In the genomic region with DNA sequence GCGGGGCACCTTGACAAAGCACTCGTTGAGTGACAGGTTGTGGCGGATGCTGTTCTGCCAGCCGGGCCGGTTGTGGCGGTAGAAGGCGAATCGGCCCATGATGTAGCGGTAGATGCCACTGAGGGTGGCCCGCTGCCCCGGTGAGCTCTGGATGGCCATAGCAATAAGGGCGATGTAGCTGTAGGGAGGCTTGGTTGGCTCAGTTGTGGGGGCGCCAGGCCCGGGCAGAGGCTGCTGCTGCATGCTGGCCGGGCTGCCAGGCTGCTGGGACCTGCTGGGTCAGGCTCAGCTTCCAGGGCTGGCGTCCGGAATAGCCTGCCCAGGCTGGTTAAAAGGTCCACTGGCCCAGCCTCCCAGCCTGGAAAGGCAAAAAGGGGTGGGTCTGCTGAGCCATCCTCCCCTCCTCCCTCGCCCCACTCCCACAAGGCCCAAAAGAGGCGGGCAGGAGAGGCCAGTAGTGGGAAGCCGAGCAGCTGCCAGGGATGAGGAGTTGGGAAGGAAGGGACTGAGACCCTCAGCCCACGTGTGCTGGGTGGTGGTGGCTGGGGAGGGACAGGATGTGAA, we compare ENCODE assay signal across 10 cellular contexts. TPM values are rescaled to one million over a fixed set of nuclear protein-coding genes. Genes with fewer than 3 reads are reported as not detected.
A peak's percentile ranks its signal among the peaks of the same experiment; 100 is the strongest.
DNase-seq lines count a peak whose midpoint lies in the region; ATAC-seq and TF ChIP-seq lines count a peak whose summit lies in the region.
"Had no signal": no experiment of that assay in that cellular context is flagged by ENCODE, and none has a peak within 500 bp of the region (broad histone marks: within the 10 kb centered on the region; RNA-seq: fewer than 3 reads in every experiment).

A gene (minus strand): TSS at position 305 of the 564 bp plus-strand sequence. CDS start 62 bp downstream, at position 243.

- no peak within 1 kb of the TSS for H3K27ac Mint-ChIP-seq in CD4-positive, alpha-beta T cell

- H3K9me3 Mint-ChIP-seq in CD4-positive, alpha-beta T cell: no peaks in the 10 kb centered on the region

- ATAC-seq in left ventricle myocardium superior (peak; percentile 78), omental fat pad (ENCODE audit: low FRiP score) (peak; percentile 19), GM18502 (IDR thresholded peaks at IDR 0.05; ENCODE audit: poor library complexity, unreplicated experiment) (no peak), HG03439 (IDR thresholded peaks at IDR 0.05; ENCODE audit: unreplicated experiment) (no peak)
- ATAC-seq in CD4-positive, alpha-beta T cell (ENCODE audit: poor library complexity): no peak

- H3K27ac ChIP-seq in CD4-positive, alpha-beta T cell (ENCODE audit: low read depth, low read length): no peak within 1 kb of the TSS

- peak within 1 kb of the TSS; percentile 18 for H3K4me3 ChIP-seq in astrocyte of the spinal cord (ENCODE audit: low read depth, low read length)

- intact Hi-C loops in left ventricle myocardium superior (cut with micrococcal nuclease): no loop called here
- intact Hi-C loops in CD4-positive, alpha-beta T cell (cut with DNase I, micrococcal nuclease): no loop called here

- DNase-seq in ACHN (peak; percentile 32), astrocyte of the spinal cord (ENCODE audit: low read depth, low spot score) (peak; percentile 36), left ventricle myocardium superior (peak; percentile 70), omental fat pad (ENCODE audit: low spot score) (no peak)
- no peak for DNase-seq in activated CD4-positive, CD25-positive, alpha-beta regulatory T cell treated with anti-CD3 and anti-CD28 coated beads, Interleukin-2, amount 50 U/mL, for 72 hours
- DNase-seq in CD4-positive, alpha-beta T cell: no peak
- DNase-seq: activated effector memory CD4-positive, alpha-beta T cell treated with Interleukin-2 at 50 U/mL for 16 hours; NCI-H146 had no signal

- in situ Hi-C loops in ACHN (cut with HindIII; ENCODE audit: low pct_ligation_motif_present, low pct_unique_long_range_greater_than_20kb, low sequenced_read_pairs) (no loop called here), astrocyte of the spinal cord (cut with HindIII; ENCODE audit: low sequenced_read_pairs) (no loop called here)

- H3K4me1 Mint-ChIP-seq in CD4-positive, alpha-beta T cell (ENCODE audit: low read depth): no peaks in the 10 kb centered on the region

- H3K4me3 Mint-ChIP-seq in CD4-positive, alpha-beta T cell: no peak within 1 kb of the TSS

- TF ChIP-seq CTCF in astrocyte of the spinal cord (IDR thresholded peaks at IDR 0.05; ENCODE audit: low read depth, low read length) (no peak), omental fat pad (IDR thresholded peaks at IDR 0.05) (no peak)
- no peak for TF ChIP-seq CTCF in CD4-positive, alpha-beta T cell (IDR thresholded peaks at IDR 0.05)

- CTCF ChIA-PET in CD4-positive, alpha-beta T cell (lab: Charles Lee): no interaction called here

- H3K27me3 Mint-ChIP-seq in CD4-positive, alpha-beta T cell: peaks cover 15% of the 10 kb centered on the region

- H3K36me3 Mint-ChIP-seq in CD4-positive, alpha-beta T cell (ENCODE audit: low read depth): no peaks in the 10 kb centered on the region

- H3K9me3 ChIP-seq in CD4-positive, alpha-beta T cell (ENCODE audit: control insufficient read depth, low read length): no peaks in the 10 kb centered on the region

- peaks cover 7% of the 10 kb centered on the region for H3K27me3 ChIP-seq in CD4-positive, alpha-beta T cell (ENCODE audit: control insufficient read depth, insufficient read depth, low read length)

- POLR2A ChIA-PET in CD4-positive, alpha-beta T cell (lab: Charles Lee): no interaction called here

RNA-seq across cellular contexts. Expression of the gene that starts here (rescaled TPM):
- total RNA-seq in left ventricle myocardium superior: 1.3 TPM
- total RNA-seq in omental fat pad: 1 to 10 TPM in 1 of 4 donors, under 1 TPM in 2, not detected in 1; 0.48 to 1.3 (median 0.63) TPM
- total RNA-seq in CD4-positive, alpha-beta T cell: not detected

Comparison
In these comparisons a context has a peak if more than half of its experiments do, and no peak if none do; other contexts are left out.
1. DNase-seq: peak in ACHN (single experiment), astrocyte of the spinal cord (single experiment) and left ventricle myocardium superior (single experiment); none in omental fat pad (single experiment), activated CD4-positive, CD25-positive, alpha-beta regulatory T cell treated with anti-CD3 and anti-CD28 coated beads, Interleukin-2, amount 50 U/mL, for 72 hours (single experiment) and CD4-positive, alpha-beta T cell (0 of 10).
2. ATAC-seq: peak in left ventricle myocardium superior (single experiment) and omental fat pad (single experiment); none in GM18502 (single experiment), HG03439 (single experiment) and CD4-positive, alpha-beta T cell (single experiment).